ENCODE assay signal across 1 cellular context in genomic region chr6:12529364-12530019, GRCh38.
TF ChIP-seq lines count a peak whose summit lies in the region.

No MANE protein-coding gene starts in this region.

TF ChIP-seq in GM23338, 12 proteins besides CTCF, POLR2A, EP300 and RAD21 (continued from another document):
- TF ChIP-seq REST (IDR thresholded peaks at IDR 0.05; ENCODE audit: unreplicated experiment) (no peak), ZNF114 (CRISPR knock-in tag; IDR thresholded peaks at IDR 0.05) (no peak)
